In genomic region chr11:13009921-13010736, GRCh38 we compare ENCODE assay signal across 10 cellular contexts. TPM values are rescaled to one million over a fixed set of nuclear protein-coding genes. Genes with fewer than 3 reads are reported as not detected.
DNase-seq lines count a peak whose midpoint lies in the region; ATAC-seq and TF ChIP-seq lines count a peak whose summit lies in the region.
"Had no signal": no experiment of that assay in that cellular context is flagged by ENCODE, and none has a peak within 500 bp of the region (broad histone marks: within the 10 kb centered on the region; RNA-seq: fewer than 3 reads in every experiment).

No MANE protein-coding gene starts in this region.

- peaks cover 50% of the 10 kb centered on the region for H3K4me1 Mint-ChIP-seq in neural progenitor cell

- ATAC-seq in GM18505 (IDR thresholded peaks at IDR 0.05; ENCODE audit: unreplicated experiment): no peak

- H3K4me1 ChIP-seq in neural progenitor cell: peaks cover 54% of the 10 kb centered on the region

- no peaks in the 10 kb centered on the region for H3K9me3 ChIP-seq in neural progenitor cell (ENCODE audit: low read depth)
- H3K9me3 ChIP-seq: neutrophil had no signal

- H3K4me3 ChIP-seq in fibroblast of mammary gland (ENCODE audit: control insufficient read depth, low read depth, low read length): no peak overlapping the region
- H3K4me3 ChIP-seq in neural progenitor cell: peak overlapping the region; percentile 54

- peak overlapping the region; percentile 92 for H3K4me2 ChIP-seq in neural progenitor cell

- TF ChIP-seq CTCF in fibroblast of mammary gland (conservative IDR thresholded peaks at IDR 0.05; ENCODE audit: control insufficient read depth, insufficient read depth, low read depth, low read length) (no peak), neural progenitor cell (IDR thresholded peaks at IDR 0.05) (peak; percentile 17)

- no peaks in the 10 kb centered on the region for H3K36me3 ChIP-seq in neural progenitor cell
- H3K36me3 ChIP-seq: neutrophil had no signal

- no peak overlapping the region for H3K9ac ChIP-seq in neural progenitor cell

- TF ChIP-seq POLR2A in GM18505 (IDR thresholded peaks at IDR 0.05; ENCODE audit: borderline replicate concordance, extremely low read depth, insufficient read depth, insufficient read length): no peak

- peaks cover 69% of the 10 kb centered on the region for H3K27me3 ChIP-seq in neural progenitor cell

- peaks cover 52% of the 10 kb centered on the region for H3F3A ChIP-seq in neural progenitor cell (ENCODE audit: low read depth)

- H3K27ac Mint-ChIP-seq in neural progenitor cell: no peak overlapping the region

- peak overlapping the region; percentile 86 for H2AFZ ChIP-seq in neural progenitor cell (replicated peaks)

- no peaks in the 10 kb centered on the region for H3K36me3 Mint-ChIP-seq in neural progenitor cell

- peaks cover 11% of the 10 kb centered on the region for H3K9me3 Mint-ChIP-seq in neural progenitor cell

- peaks cover 7% of the 10 kb centered on the region for H3K79me2 ChIP-seq in neural progenitor cell (ENCODE audit: low read depth)

- peaks cover 17% of the 10 kb centered on the region for H3K27me3 Mint-ChIP-seq in neural progenitor cell (ENCODE audit: insufficient read depth, low read depth)

- H3K4me3 Mint-ChIP-seq in neural progenitor cell: peak overlapping the region; percentile 90

- H3K27ac ChIP-seq in neural progenitor cell: no peak overlapping the region
- H3K27ac ChIP-seq: neutrophil had no signal

- H4K20me1 ChIP-seq in neural progenitor cell (ENCODE audit: low read depth): peaks cover 24% of the 10 kb centered on the region

- DNase-seq in Daoy (ENCODE audit: low read depth): peak; percentile 61
- DNase-seq in NCI-H2227 treated with DMSO at 0.1 percent for 48 hours (lab: John Stamatoyannopoulos, UW): peak; percentile 38
- peak; percentile 21 for DNase-seq in fibroblast of mammary gland (ENCODE audit: low read depth)
- DNase-seq in neural progenitor cell (ENCODE audit: low spot score): peak; percentile 83
- no peak for DNase-seq in SKM-1 treated with dmso at 0.1 percent for 144 hours (lab: John Stamatoyannopoulos, UW; ENCODE audit: unreplicated experiment)
- DNase-seq in cerebellar nuclear complex (lab: John Stamatoyannopoulos, UW): no peak
- DNase-seq in activated naive CD4-positive, alpha-beta T cell (lab: John Stamatoyannopoulos, UW): no peak
- DNase-seq: KG1 had no signal

RNA-seq across cellular contexts. Expression of gene RASSF10, which starts 1.0 kb away (rescaled TPM):
- 0.27 and 3.4 TPM in 2 replicates for total RNA-seq in Daoy (2014; rRNA removed; shearing (Covaris generic))
- 2.9 and 3.1 TPM in 2 replicates for total RNA-seq in neural progenitor cell (ENCODE audit: low replicate concordance)

Comparison
In these comparisons a context has a peak if more than half of its experiments do, and no peak if none do; other contexts are left out.
1. DNase-seq: peak in Daoy (single experiment), NCI-H2227 treated with DMSO at 0.1 percent for 48 hours (single experiment), fibroblast of mammary gland (single experiment) and neural progenitor cell (single experiment); none in SKM-1 treated with dmso at 0.1 percent for 144 hours (single experiment), cerebellar nuclear complex (0 of 2) and activated naive CD4-positive, alpha-beta T cell (0 of 4).